8 cellular contexts compared by ENCODE assay signal in the genomic region with DNA sequence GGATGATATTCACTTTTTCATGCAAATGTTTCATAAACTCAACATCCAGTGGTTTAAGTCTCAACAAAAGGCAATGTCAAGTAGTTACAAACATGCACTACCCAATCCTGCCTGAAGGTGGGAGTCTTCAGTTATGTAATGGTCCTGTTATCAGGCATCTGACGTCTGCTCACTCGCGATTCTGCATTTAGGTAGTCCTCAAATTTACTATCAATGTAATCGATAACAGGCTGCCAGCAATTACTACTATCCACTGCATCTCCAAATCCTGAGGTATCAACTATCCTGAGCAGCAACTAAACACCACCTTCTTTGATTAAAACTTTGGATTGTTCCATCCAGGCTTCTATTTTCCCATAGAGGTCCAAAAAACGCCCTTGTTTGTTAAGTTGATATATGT. TPM values are rescaled to one million over a fixed set of nuclear protein-coding genes. Genes with fewer than 3 reads are reported as not detected.
DNase-seq lines count a peak whose midpoint lies in the region; ATAC-seq, FAIRE-seq and TF ChIP-seq lines count a peak whose summit lies in the region.
"Had no signal": no experiment of that assay in that cellular context is flagged by ENCODE, and none has a peak within 500 bp of the region (broad histone marks: within the 10 kb centered on the region; RNA-seq: fewer than 3 reads in every experiment).

No MANE protein-coding gene starts in this region.

- no peaks in the 10 kb centered on the region for H3K27me3 ChIP-seq in lower lobe of right lung (ENCODE audit: low read depth)

- CTCF ChIA-PET in T-cell (lab: Charles Lee), result interaction anchor here in 1 of 2 donors (0.6 kb wide), 1 partner anchor 257 kb away, joined by 6 read pairs; no protein-coding TSS in a partner anchor

- TF ChIP-seq CTCF in LNCaP clone FGC (IDR thresholded peaks at IDR 0.05; ENCODE audit: control insufficient read depth, extremely low read depth, insufficient read depth), result peak; percentile 83
- TF ChIP-seq CTCF in lower lobe of right lung (IDR thresholded peaks at IDR 0.05), result peak; percentile 69

- intact Hi-C loops in lower lobe of right lung (cut with DNase I), result no loop called here

- peak; percentile 45 for DNase-seq in LNCaP clone FGC (ENCODE audit: low read depth)
- DNase-seq in T-cell, result peak in 30 of 34 experiments; percentile 3 to 51 (median 31)
- DNase-seq in central memory CD8-positive, alpha-beta T cell (ENCODE audit: low spot score in 2 of 2), result peak; percentile 14 to 25
- DNase-seq in lower lobe of right lung, result peak; percentile 24
- peak; percentile 4 to 31 for DNase-seq in stimulated activated CD8-positive, alpha-beta memory T cell treated with anti-CD3 and anti-CD28 coated beads, Interleukin-4, amount 100 ng/mL, for 4 hours (ENCODE audit: low read depth in 2 of 2, low spot score in 1 of 2)

- no peak overlapping the region for H3K27ac Mint-ChIP-seq in T-cell
- H3K27ac Mint-ChIP-seq in central memory CD8-positive, alpha-beta T cell (ENCODE audit: low read depth), result peak overlapping the region; percentile 63

- no peak overlapping the region for H3K4me3 Mint-ChIP-seq in T-cell
- H3K4me3 Mint-ChIP-seq in central memory CD8-positive, alpha-beta T cell, result no peak overlapping the region

- H3K4me1 Mint-ChIP-seq in T-cell, result peaks cover 0 to 4% (median 2%) of the 10 kb centered on the region in 3 donors
- H3K4me1 Mint-ChIP-seq in central memory CD8-positive, alpha-beta T cell, result no peaks in the 10 kb centered on the region

- no peaks in the 10 kb centered on the region for H3K36me3 Mint-ChIP-seq in T-cell
- H3K36me3 Mint-ChIP-seq in central memory CD8-positive, alpha-beta T cell (ENCODE audit: insufficient read depth), result peaks cover 2% of the 10 kb centered on the region

- FAIRE-seq in G401.6 (lab: Jason Lieb, UNC), result peak; percentile 94
- FAIRE-seq: colon had no signal

- no peaks in the 10 kb centered on the region for H3K9me3 Mint-ChIP-seq in T-cell
- H3K9me3 Mint-ChIP-seq in central memory CD8-positive, alpha-beta T cell, result no peaks in the 10 kb centered on the region

- POLR2A ChIA-PET in T-cell (lab: Charles Lee), result no interaction called here

- peaks cover 0 to 9% of the 10 kb centered on the region in 2 donors for H3K27me3 Mint-ChIP-seq in T-cell
- H3K27me3 Mint-ChIP-seq in central memory CD8-positive, alpha-beta T cell, result no peaks in the 10 kb centered on the region

- H3K27ac ChIP-seq in lower lobe of right lung, result no peak overlapping the region

- H3K4me1 ChIP-seq in lower lobe of right lung, result peaks cover 3% of the 10 kb centered on the region

- ATAC-seq in T-cell (replicated peaks in 1 of 4) (peak in 1 of 4 experiments; percentile 40), lower lobe of right lung (peak; percentile 53 to 60), GM21786 (IDR thresholded peaks at IDR 0.05; ENCODE audit: unreplicated experiment) (no peak)
- no peak for ATAC-seq in central memory CD8-positive, alpha-beta T cell (replicated peaks; ENCODE audit: extremely low read depth, poor library complexity, severe bottlenecking)

- no peaks in the 10 kb centered on the region for H3K9me3 ChIP-seq in lower lobe of right lung

- no peaks in the 10 kb centered on the region for H3K36me3 ChIP-seq in lower lobe of right lung

- H3K4me3 ChIP-seq in LNCaP clone FGC (ENCODE audit: low read depth, low read length) (no peak overlapping the region), lower lobe of right lung (no peak overlapping the region)

RNA-seq across cellular contexts. Expression of a gene that starts 51.2 kb away (rescaled TPM):
- not detected for total RNA-seq in T-cell
- 6.8 TPM for total RNA-seq in lower lobe of right lung

Comparison
In these comparisons a context has a peak if more than half of its experiments do, and no peak if none do; other contexts are left out.
1. ATAC-seq: peak in lower lobe of right lung (2 of 2); none in central memory CD8-positive, alpha-beta T cell (single experiment) and GM21786 (single experiment).
2. Peak in every context shown above with its lines, with median percentiles within 50 percentile points of each other: DNase-seq.